In genomic region chr12:100234166-100234565, GRCh38 we compare ENCODE assay signal across 12 cellular contexts. TPM values are rescaled to one million over a fixed set of nuclear protein-coding genes. Genes with fewer than 3 reads are reported as not detected.
DNase-seq lines count a peak whose midpoint lies in the region; TF ChIP-seq lines count a peak whose summit lies in the region.
"Had no signal": no experiment of that assay in that cellular context is flagged by ENCODE, and none has a peak within 500 bp of the region (broad histone marks: within the 10 kb centered on the region; RNA-seq: fewer than 3 reads in every experiment).

No MANE protein-coding gene starts in this region.

- peaks cover 2% of the 10 kb centered on the region for H3K27me3 Mint-ChIP-seq in nephron progenitor cell (ENCODE audit: low read depth, poor library complexity)
- H3K27me3 Mint-ChIP-seq: CD8-positive, alpha-beta memory T cell had no signal

- peaks cover 12% of the 10 kb centered on the region for H3K36me3 Mint-ChIP-seq in nephron progenitor cell (ENCODE audit: low read depth)
- H3K36me3 Mint-ChIP-seq: CD8-positive, alpha-beta memory T cell had no signal

- peaks cover 8% of the 10 kb centered on the region for H3K4me1 Mint-ChIP-seq in nephron progenitor cell
- H3K4me1 Mint-ChIP-seq: CD8-positive, alpha-beta memory T cell had no signal

- H3K9me3 Mint-ChIP-seq in nephron progenitor cell, result peaks cover 9% of the 10 kb centered on the region
- H3K9me3 Mint-ChIP-seq: CD8-positive, alpha-beta memory T cell had no signal

- DNase-seq in AG20443 (ENCODE audit: low spot score), result peak; percentile 30
- peak; percentile 8 for DNase-seq in HS-27A (ENCODE audit: low read depth)
- DNase-seq in cardiac fibroblast (ENCODE audit: low read depth in 2 of 2), result peak; percentile 40 to 76
- DNase-seq in nephron progenitor cell, result peak; percentile 4
- no peak for DNase-seq in HPDE6-E6E7 (ENCODE audit: extremely low spot score)
- DNase-seq in hippocampal formation (lab: John Stamatoyannopoulos, UW), result no peak
- DNase-seq in effector CD4-positive, alpha-beta T cell, result no peak
- no peak for DNase-seq in mucosa of gallbladder (ENCODE audit: low spot score)
- DNase-seq: activated T-cell treated with anti-CD3 and anti-CD28 coated beads, Interleukin-2, amount 50 U/mL, for 1 hour; ovary; stimulated activated CD4-positive, alpha-beta T cell treated with anti-CD3 and anti-CD28 coated beads, Interleukin-4, amount 100 ng/mL, for 4 hours had no signal

- no peak for TF ChIP-seq CTCF in cardiac fibroblast (IDR thresholded peaks at IDR 0.05; ENCODE audit: low read depth, low read length)
- no peak for TF ChIP-seq CTCF in nephron progenitor cell (IDR thresholded peaks at IDR 0.05)

- H3K4me3 ChIP-seq in cardiac fibroblast (replicated peaks in 1 of 2; ENCODE audit: low read depth in 2 of 2, low read length in 2 of 2), result peak overlapping the region in 1 of 2 donors; percentile 7
- H3K4me3 ChIP-seq: ovary had no signal

- H3K4me3 Mint-ChIP-seq in nephron progenitor cell, result no peak overlapping the region
- H3K4me3 Mint-ChIP-seq: CD8-positive, alpha-beta memory T cell had no signal

- peak overlapping the region; percentile 94 for H3K27ac Mint-ChIP-seq in nephron progenitor cell
- H3K27ac Mint-ChIP-seq: CD8-positive, alpha-beta memory T cell had no signal

RNA-seq across cellular contexts. Expression of gene DEPDC4, which starts 32.7 kb away (rescaled TPM):
- 2.1 TPM for total RNA-seq in mucosa of gallbladder

RNA-seq across cellular contexts. Expression of gene SCYL2, which starts 32.8 kb away (rescaled TPM):
- total RNA-seq in mucosa of gallbladder, result 50.5 TPM

RNA-seq across cellular contexts. Expression of gene ACTR6, which starts 33.6 kb away (rescaled TPM):
- 25.1 TPM for total RNA-seq in mucosa of gallbladder

Comparison
In these comparisons a context has a peak if more than half of its experiments do, and no peak if none do; other contexts are left out.
1. DNase-seq: peak in AG20443 (single experiment), HS-27A (single experiment), cardiac fibroblast (2 of 2) and nephron progenitor cell (single experiment); none in HPDE6-E6E7 (single experiment), hippocampal formation (0 of 2), effector CD4-positive, alpha-beta T cell (single experiment) and mucosa of gallbladder (single experiment).